In genomic region chr11:72446929-72447753, GRCh38 we compare ENCODE assay signal across 8 cellular contexts. TPM values are rescaled to one million over a fixed set of nuclear protein-coding genes. Genes with fewer than 3 reads are reported as not detected.
DNase-seq lines count a peak whose midpoint lies in the region; ATAC-seq, FAIRE-seq and TF ChIP-seq lines count a peak whose summit lies in the region.

No MANE protein-coding gene starts in this region.

- CTCF ChIA-PET in HEK293 (lab: Yijun Ruan, JAX) = interaction anchor here (0.5 to 4.4 kb wide), 22 partner anchors 9 to 644 kb away, joined by 3 to 25 read pairs (median 4); partner anchors contain the start of gene CLPB

- H3K27me3 ChIP-seq in body of pancreas = no peaks in the 10 kb centered on the region
- no peaks in the 10 kb centered on the region for H3K27me3 ChIP-seq in transverse colon

- no peaks in the 10 kb centered on the region for H3K36me3 ChIP-seq in HEK293 (ENCODE audit: control insufficient read depth in 2 of 2, insufficient read depth in 1 of 2, low read length in 2 of 2)
- H3K36me3 ChIP-seq in body of pancreas (replicated peaks in 1 of 2; ENCODE audit: insufficient read depth in 1 of 2, low read depth in 2 of 2) = no peaks in the 10 kb centered on the region
- no peaks in the 10 kb centered on the region for H3K36me3 ChIP-seq in kidney (ENCODE audit: control insufficient read depth in 1 of 2, insufficient read depth in 2 of 2, low read length in 2 of 2)
- no peaks in the 10 kb centered on the region for H3K36me3 ChIP-seq in transverse colon

- H3K9ac ChIP-seq in kidney (ENCODE audit: low read length in 2 of 2) = no peak overlapping the region

- ATAC-seq in body of pancreas = peak; percentile 78
- ATAC-seq in GM18505 (IDR thresholded peaks at IDR 0.05; ENCODE audit: unreplicated experiment) = no peak

- TF ChIP-seq CTCF in HEK293 (tag by site-specific recombination; IDR thresholded peaks at IDR 0.05) (peak; percentile 42; the same call in 1 of the 2 replicates), body of pancreas (IDR thresholded peaks at IDR 0.05) (peak; percentile 66 to 95 (median 86)), kidney (IDR thresholded peaks at IDR 0.05; ENCODE audit: borderline replicate concordance, extremely low read depth, insufficient read depth) (peak; percentile 85), transverse colon (IDR thresholded peaks at IDR 0.05) (peak; percentile 56 to 64 (median 58))

- TF ChIP-seq EP300 in transverse colon (IDR thresholded peaks at IDR 0.05; ENCODE audit: low read depth) = no peak

- H3K4me3 ChIP-seq in HEK293 (ENCODE audit: low read depth, low read length) (no peak overlapping the region), body of pancreas (no peak overlapping the region), kidney (ENCODE audit: low read length in 2 of 2) (no peak overlapping the region), transverse colon (no peak overlapping the region)

- H3K9me3 ChIP-seq in HEK293 (ENCODE audit: control insufficient read depth, insufficient read depth, low read depth, low read length) = no peaks in the 10 kb centered on the region
- H3K9me3 ChIP-seq in body of pancreas = no peaks in the 10 kb centered on the region
- no peaks in the 10 kb centered on the region for H3K9me3 ChIP-seq in kidney (ENCODE audit: control insufficient read depth in 1 of 2, low read length in 2 of 2)
- no peaks in the 10 kb centered on the region for H3K9me3 ChIP-seq in transverse colon

- FAIRE-seq in kidney (lab: Jason Lieb, UNC) = peak; percentile 84

- in situ Hi-C loops in transverse colon (cut with MboI; ENCODE audit: low pct_ligation_motif_present in 1 of 4, low pct_unique_long_range_greater_than_20kb in 1 of 4, low sequenced_read_pairs in 3 of 4) = no loop called here

- H3K27ac ChIP-seq in HEK293 (ENCODE audit: extremely low read depth, low read depth, low read length) (no peak overlapping the region), body of pancreas (no peak overlapping the region), kidney (ENCODE audit: low read depth in 2 of 2, low read length in 2 of 2) (no peak overlapping the region), transverse colon (no peak overlapping the region)

- 21 to 27% methylated on average over 4 of the region's 4 CpGs for WGBS in body of pancreas, 2 donors
- WGBS in transverse colon (ENCODE audit: low coverage in 1 of 2), 2 donors = 11 to 24% methylated on average over 3 to 4 of the region's 4 CpGs

- TF ChIP-seq POLR2A in body of pancreas (IDR thresholded peaks at IDR 0.05) (no peak), transverse colon (IDR thresholded peaks at IDR 0.05) (no peak), GM18505 (IDR thresholded peaks at IDR 0.05; ENCODE audit: borderline replicate concordance, extremely low read depth, insufficient read depth, insufficient read length) (no peak)

- DNase-seq in COR-L47 (lab: John Stamatoyannopoulos, UW) (peak; percentile 45), NCI-H748 (lab: John Stamatoyannopoulos, UW; ENCODE audit: unreplicated experiment) (peak; percentile 51), body of pancreas (no peak), kidney (no peak), transverse colon (no peak)
- DNase-seq in activated CD4-positive, alpha-beta T cell treated with anti-CD3 and anti-CD28 coated beads for 48 hours = no peak

- POLR2A ChIA-PET in HEK293 (lab: Yijun Ruan, JAX) = interaction anchor here (0.7 kb wide), 1 partner anchor 356 kb away, joined by 3 read pairs; no protein-coding TSS in a partner anchor

- intact Hi-C loops in body of pancreas (cut with DNase I) (no loop called here), kidney (cut with DNase I) (no loop called here), transverse colon (cut with DNase I; ENCODE audit: low total_unique reads) (no loop called here)

- H3K4me1 ChIP-seq in HEK293 (ENCODE audit: control insufficient read depth, insufficient read depth, low read length) (no peaks in the 10 kb centered on the region), body of pancreas (no peaks in the 10 kb centered on the region), kidney (ENCODE audit: control insufficient read depth in 1 of 2, insufficient read depth in 1 of 2, low read depth in 1 of 2, low read length in 2 of 2) (no peaks in the 10 kb centered on the region), transverse colon (no peaks in the 10 kb centered on the region)

TF ChIP-seq in HEK293, 187 proteins besides CTCF, POLR2A, EP300 and RAD21:
- TF ChIP-seq ZNF654 (tag by site-specific recombination; IDR thresholded peaks at IDR 0.05; ENCODE audit: low read depth) (peak; percentile 75), HOXA7 (CRISPR knock-in tag; IDR thresholded peaks at IDR 0.05; ENCODE audit: borderline replicate concordance) (no peak)

RNA-seq across cellular contexts. Expression of gene CLPB, which starts 12.8 kb away (rescaled TPM):
- 10 to 100 TPM; 13.8 to 19.5 TPM for total RNA-seq in body of pancreas
- total RNA-seq in kidney = 25.0 TPM
- polyA plus RNA-seq in kidney (ENCODE audit: insufficient read depth, low read depth, low replicate concordance) = 25.5 TPM
- total RNA-seq in transverse colon = 10 to 100 TPM in 2 of 4 donors, 1 to 10 TPM in 2; 4.9 to 19.7 (median 11.0) TPM

Comparison
In these comparisons a context has a peak if more than half of its experiments do, and no peak if none do; other contexts are left out.
1. DNase-seq: peak in COR-L47 (single experiment) and NCI-H748 (single experiment); none in body of pancreas (0 of 4), kidney (single experiment), transverse colon (single experiment) and activated CD4-positive, alpha-beta T cell treated with anti-CD3 and anti-CD28 coated beads for 48 hours (single experiment).
2. Peak in every context shown above with its lines, with median percentiles within 50 percentile points of each other: CTCF ChIP-seq.